ENCODE assay signal across 1 cellular context in genomic region chr12:92065018-92065499, GRCh38.
A peak's percentile ranks its signal among the peaks of the same experiment; 100 is the strongest.
TF ChIP-seq lines count a peak whose summit lies in the region.

No MANE protein-coding gene starts in this region.

TF ChIP-seq in GM12878, 131 proteins besides CTCF, POLR2A, EP300 and RAD21 (continued from another document and continues in another):
- TF ChIP-seq, protein P1, sequence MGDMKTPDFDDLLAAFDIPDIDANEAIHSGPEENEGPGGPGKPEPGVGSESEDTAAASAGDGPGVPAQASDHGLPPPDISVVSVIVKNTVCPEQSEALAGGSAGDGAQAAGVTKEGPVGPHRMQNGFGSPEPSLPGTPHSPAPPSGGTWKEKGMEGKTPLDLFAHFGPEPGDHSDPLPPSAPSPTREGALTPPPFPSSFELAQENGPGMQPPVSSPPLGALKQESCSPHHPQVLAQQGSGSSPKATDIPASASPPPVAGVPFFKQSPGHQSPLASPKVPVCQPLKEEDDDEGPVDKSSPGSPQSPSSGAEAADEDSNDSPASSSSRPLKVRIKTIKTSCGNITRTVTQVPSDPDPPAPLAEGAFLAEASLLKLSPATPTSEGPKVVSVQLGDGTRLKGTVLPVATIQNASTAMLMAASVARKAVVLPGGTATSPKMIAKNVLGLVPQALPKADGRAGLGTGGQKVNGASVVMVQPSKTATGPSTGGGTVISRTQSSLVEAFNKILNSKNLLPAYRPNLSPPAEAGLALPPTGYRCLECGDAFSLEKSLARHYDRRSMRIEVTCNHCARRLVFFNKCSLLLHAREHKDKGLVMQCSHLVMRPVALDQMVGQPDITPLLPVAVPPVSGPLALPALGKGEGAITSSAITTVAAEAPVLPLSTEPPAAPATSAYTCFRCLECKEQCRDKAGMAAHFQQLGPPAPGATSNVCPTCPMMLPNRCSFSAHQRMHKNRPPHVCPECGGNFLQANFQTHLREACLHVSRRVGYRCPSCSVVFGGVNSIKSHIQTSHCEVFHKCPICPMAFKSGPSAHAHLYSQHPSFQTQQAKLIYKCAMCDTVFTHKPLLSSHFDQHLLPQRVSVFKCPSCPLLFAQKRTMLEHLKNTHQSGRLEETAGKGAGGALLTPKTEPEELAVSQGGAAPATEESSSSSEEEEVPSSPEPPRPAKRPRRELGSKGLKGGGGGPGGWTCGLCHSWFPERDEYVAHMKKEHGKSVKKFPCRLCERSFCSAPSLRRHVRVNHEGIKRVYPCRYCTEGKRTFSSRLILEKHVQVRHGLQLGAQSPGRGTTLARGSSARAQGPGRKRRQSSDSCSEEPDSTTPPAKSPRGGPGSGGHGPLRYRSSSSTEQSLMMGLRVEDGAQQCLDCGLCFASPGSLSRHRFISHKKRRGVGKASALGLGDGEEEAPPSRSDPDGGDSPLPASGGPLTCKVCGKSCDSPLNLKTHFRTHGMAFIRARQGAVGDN (IDR thresholded peaks at IDR 0.05), result peak; percentile 12; the same call in 1 of the 2 replicates
- TF ChIP-seq SIX5 (IDR thresholded peaks at IDR 0.05; ENCODE audit: low read depth, low read length, severe bottlenecking) (no peak), ZSCAN29 (IDR thresholded peaks at IDR 0.05) (no peak), BHLHE40 (IDR thresholded peaks at IDR 0.05; ENCODE audit: borderline replicate concordance in 1 of 2, low read depth in 2 of 2, low read length in 1 of 2) (peak; percentile 86 to 90), CREM (IDR thresholded peaks at IDR 0.05; ENCODE audit: low read depth) (0 out of 2 replicates have a peak, but pooled peaks have one; percentile 11), RUNX3 (IDR thresholded peaks at IDR 0.05; ENCODE audit: low read length) (peak; percentile 36; the same call in 1 of the 2 replicates), MEF2A (IDR thresholded peaks at IDR 0.05; ENCODE audit: insufficient read depth, low read depth, low read length) (no peak), HDAC6 (IDR thresholded peaks at IDR 0.05; ENCODE audit: unreplicated experiment) (no peak), POU2F2 (IDR thresholded peaks at IDR 0.05; ENCODE audit: borderline replicate concordance, low read depth, low read length) (peak; percentile 62; the same call in 1 of the 3 replicates), MEF2B (IDR thresholded peaks at IDR 0.05; ENCODE audit: partially characterized antibody, poor library complexity, severe bottlenecking) (peak; percentile 55), RAD51 (IDR thresholded peaks at IDR 0.05) (peak; percentile 95), ZBTB4 (CRISPR knock-in tag; IDR thresholded peaks at IDR 0.05) (no peak), PAX8 (IDR thresholded peaks at IDR 0.05) (no peak), ZNF622 (IDR thresholded peaks at IDR 0.05) (no peak), MTA2 (IDR thresholded peaks at IDR 0.05; ENCODE audit: low read depth) (peak; percentile 31; the same call in 1 of the 2 replicates), BCL11A (IDR thresholded peaks at IDR 0.05; ENCODE audit: low read depth, low read length) (no peak), MTA3 (IDR thresholded peaks at IDR 0.05; ENCODE audit: borderline replicate concordance, low read length) (peak; percentile 84; the same call in 1 of the 2 replicates), FOXK2 (IDR thresholded peaks at IDR 0.05) (no peak), CBFB (IDR thresholded peaks at IDR 0.05; ENCODE audit: low read depth) (no peak), TAF1 (IDR thresholded peaks at IDR 0.05; ENCODE audit: borderline replicate concordance, low read depth, low read length) (no peak), TBL1XR1 (IDR thresholded peaks at IDR 0.05; ENCODE audit: low read depth, low read length) (no peak), SMAD1 (IDR thresholded peaks at IDR 0.05; ENCODE audit: low read depth, partially characterized antibody) (no peak), HDGF (IDR thresholded peaks at IDR 0.05) (0 out of 2 replicates have a peak, but pooled peaks have one; percentile 27), CHD2 (IDR thresholded peaks at IDR 0.05; ENCODE audit: borderline replicate concordance, low read depth, low read length) (no peak), BMI1 (IDR thresholded peaks at IDR 0.05; ENCODE audit: borderline replicate concordance) (no peak), POLR2AphosphoS5 (IDR thresholded peaks at IDR 0.05; ENCODE audit: low read length) (0 out of 2 replicates have a peak, but pooled peaks have one; percentile 22), TCF12 (IDR thresholded peaks at IDR 0.05; ENCODE audit: low read depth, low read length) (peak; percentile 70; the same call in 1 of the 2 replicates), JUNB (IDR thresholded peaks at IDR 0.05) (peak; percentile 36; the same call in 1 of the 2 replicates)
- TF ChIP-seq, protein P2, sequence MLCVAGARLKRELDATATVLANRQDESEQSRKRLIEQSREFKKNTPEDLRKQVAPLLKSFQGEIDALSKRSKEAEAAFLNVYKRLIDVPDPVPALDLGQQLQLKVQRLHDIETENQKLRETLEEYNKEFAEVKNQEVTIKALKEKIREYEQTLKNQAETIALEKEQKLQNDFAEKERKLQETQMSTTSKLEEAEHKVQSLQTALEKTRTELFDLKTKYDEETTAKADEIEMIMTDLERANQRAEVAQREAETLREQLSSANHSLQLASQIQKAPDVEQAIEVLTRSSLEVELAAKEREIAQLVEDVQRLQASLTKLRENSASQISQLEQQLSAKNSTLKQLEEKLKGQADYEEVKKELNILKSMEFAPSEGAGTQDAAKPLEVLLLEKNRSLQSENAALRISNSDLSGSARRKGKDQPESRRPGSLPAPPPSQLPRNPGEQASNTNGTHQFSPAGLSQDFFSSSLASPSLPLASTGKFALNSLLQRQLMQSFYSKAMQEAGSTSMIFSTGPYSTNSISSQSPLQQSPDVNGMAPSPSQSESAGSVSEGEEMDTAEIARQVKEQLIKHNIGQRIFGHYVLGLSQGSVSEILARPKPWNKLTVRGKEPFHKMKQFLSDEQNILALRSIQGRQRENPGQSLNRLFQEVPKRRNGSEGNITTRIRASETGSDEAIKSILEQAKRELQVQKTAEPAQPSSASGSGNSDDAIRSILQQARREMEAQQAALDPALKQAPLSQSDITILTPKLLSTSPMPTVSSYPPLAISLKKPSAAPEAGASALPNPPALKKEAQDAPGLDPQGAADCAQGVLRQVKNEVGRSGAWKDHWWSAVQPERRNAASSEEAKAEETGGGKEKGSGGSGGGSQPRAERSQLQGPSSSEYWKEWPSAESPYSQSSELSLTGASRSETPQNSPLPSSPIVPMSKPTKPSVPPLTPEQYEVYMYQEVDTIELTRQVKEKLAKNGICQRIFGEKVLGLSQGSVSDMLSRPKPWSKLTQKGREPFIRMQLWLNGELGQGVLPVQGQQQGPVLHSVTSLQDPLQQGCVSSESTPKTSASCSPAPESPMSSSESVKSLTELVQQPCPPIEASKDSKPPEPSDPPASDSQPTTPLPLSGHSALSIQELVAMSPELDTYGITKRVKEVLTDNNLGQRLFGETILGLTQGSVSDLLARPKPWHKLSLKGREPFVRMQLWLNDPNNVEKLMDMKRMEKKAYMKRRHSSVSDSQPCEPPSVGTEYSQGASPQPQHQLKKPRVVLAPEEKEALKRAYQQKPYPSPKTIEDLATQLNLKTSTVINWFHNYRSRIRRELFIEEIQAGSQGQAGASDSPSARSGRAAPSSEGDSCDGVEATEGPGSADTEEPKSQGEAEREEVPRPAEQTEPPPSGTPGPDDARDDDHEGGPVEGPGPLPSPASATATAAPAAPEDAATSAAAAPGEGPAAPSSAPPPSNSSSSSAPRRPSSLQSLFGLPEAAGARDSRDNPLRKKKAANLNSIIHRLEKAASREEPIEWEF (IDR thresholded peaks at IDR 0.05; ENCODE audit: insufficient replicate concordance, low read depth, low read length), result no peak
- TF ChIP-seq, protein P3, sequence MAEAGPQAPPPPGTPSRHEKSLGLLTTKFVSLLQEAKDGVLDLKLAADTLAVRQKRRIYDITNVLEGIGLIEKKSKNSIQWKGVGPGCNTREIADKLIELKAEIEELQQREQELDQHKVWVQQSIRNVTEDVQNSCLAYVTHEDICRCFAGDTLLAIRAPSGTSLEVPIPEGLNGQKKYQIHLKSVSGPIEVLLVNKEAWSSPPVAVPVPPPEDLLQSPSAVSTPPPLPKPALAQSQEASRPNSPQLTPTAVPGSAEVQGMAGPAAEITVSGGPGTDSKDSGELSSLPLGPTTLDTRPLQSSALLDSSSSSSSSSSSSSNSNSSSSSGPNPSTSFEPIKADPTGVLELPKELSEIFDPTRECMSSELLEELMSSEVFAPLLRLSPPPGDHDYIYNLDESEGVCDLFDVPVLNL (IDR thresholded peaks at IDR 0.05; ENCODE audit: low read depth, low read length), result no peak
- TF ChIP-seq, protein P4, sequence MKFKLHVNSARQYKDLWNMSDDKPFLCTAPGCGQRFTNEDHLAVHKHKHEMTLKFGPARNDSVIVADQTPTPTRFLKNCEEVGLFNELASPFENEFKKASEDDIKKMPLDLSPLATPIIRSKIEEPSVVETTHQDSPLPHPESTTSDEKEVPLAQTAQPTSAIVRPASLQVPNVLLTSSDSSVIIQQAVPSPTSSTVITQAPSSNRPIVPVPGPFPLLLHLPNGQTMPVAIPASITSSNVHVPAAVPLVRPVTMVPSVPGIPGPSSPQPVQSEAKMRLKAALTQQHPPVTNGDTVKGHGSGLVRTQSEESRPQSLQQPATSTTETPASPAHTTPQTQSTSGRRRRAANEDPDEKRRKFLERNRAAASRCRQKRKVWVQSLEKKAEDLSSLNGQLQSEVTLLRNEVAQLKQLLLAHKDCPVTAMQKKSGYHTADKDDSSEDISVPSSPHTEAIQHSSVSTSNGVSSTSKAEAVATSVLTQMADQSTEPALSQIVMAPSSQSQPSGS (IDR thresholded peaks at IDR 0.05; ENCODE audit: low read length), result peak; percentile 79
- TF ChIP-seq, protein P5, sequence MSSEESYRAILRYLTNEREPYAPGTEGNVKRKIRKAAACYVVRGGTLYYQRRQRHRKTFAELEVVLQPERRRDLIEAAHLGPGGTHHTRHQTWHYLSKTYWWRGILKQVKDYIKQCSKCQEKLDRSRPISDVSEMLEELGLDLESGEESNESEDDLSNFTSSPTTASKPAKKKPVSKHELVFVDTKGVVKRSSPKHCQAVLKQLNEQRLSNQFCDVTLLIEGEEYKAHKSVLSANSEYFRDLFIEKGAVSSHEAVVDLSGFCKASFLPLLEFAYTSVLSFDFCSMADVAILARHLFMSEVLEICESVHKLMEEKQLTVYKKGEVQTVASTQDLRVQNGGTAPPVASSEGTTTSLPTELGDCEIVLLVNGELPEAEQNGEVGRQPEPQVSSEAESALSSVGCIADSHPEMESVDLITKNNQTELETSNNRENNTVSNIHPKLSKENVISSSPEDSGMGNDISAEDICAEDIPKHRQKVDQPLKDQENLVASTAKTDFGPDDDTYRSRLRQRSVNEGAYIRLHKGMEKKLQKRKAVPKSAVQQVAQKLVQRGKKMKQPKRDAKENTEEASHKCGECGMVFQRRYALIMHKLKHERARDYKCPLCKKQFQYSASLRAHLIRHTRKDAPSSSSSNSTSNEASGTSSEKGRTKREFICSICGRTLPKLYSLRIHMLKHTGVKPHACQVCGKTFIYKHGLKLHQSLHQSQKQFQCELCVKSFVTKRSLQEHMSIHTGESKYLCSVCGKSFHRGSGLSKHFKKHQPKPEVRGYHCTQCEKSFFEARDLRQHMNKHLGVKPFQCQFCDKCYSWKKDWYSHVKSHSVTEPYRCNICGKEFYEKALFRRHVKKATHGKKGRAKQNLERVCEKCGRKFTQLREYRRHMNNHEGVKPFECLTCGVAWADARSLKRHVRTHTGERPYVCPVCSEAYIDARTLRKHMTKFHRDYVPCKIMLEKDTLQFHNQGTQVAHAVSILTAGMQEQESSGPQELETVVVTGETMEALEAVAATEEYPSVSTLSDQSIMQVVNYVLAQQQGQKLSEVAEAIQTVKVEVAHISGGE (CRISPR knock-in tag; IDR thresholded peaks at IDR 0.05), result no peak
- TF ChIP-seq, protein P6, sequence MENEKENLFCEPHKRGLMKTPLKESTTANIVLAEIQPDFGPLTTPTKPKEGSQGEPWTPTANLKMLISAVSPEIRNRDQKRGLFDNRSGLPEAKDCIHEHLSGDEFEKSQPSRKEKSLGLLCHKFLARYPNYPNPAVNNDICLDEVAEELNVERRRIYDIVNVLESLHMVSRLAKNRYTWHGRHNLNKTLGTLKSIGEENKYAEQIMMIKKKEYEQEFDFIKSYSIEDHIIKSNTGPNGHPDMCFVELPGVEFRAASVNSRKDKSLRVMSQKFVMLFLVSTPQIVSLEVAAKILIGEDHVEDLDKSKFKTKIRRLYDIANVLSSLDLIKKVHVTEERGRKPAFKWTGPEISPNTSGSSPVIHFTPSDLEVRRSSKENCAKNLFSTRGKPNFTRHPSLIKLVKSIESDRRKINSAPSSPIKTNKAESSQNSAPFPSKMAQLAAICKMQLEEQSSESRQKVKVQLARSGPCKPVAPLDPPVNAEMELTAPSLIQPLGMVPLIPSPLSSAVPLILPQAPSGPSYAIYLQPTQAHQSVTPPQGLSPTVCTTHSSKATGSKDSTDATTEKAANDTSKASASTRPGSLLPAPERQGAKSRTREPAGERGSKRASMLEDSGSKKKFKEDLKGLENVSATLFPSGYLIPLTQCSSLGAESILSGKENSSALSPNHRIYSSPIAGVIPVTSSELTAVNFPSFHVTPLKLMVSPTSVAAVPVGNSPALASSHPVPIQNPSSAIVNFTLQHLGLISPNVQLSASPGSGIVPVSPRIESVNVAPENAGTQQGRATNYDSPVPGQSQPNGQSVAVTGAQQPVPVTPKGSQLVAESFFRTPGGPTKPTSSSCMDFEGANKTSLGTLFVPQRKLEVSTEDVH (IDR thresholded peaks at IDR 0.05; ENCODE audit: low read depth, partially characterized antibody), result no peak
- TF ChIP-seq, protein P7, sequence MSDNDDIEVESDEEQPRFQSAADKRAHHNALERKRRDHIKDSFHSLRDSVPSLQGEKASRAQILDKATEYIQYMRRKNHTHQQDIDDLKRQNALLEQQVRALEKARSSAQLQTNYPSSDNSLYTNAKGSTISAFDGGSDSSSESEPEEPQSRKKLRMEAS (IDR thresholded peaks at IDR 0.05; ENCODE audit: low read depth, low read length), result no peak
- TF ChIP-seq, protein P8, sequence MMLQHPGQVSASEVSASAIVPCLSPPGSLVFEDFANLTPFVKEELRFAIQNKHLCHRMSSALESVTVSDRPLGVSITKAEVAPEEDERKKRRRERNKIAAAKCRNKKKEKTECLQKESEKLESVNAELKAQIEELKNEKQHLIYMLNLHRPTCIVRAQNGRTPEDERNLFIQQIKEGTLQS (IDR thresholded peaks at IDR 0.05; ENCODE audit: borderline replicate concordance, extremely low read depth, low read depth, low read length), result peak; percentile 16; the same call in 1 of the 2 replicates
